In the genomic region with DNA sequence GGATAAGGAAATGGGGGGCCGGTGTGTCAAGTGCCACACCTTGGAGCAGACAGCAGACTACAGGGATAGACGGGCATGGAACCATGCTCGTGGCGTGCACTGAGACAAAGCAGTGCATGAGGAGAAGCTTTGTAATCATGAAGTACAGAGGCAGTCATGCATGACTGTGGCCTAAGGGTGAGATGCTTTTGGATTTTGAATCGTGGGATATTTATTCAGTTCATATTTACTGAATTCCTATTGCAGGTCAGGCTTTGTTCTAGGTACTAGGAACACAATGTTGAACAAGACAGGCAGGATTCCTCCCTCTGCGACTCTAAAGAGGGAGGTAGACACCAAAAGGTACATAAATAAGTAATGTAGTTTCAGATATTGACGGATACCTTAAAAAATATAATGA, we compare ENCODE assay signal across 18 cellular contexts.
"Had no signal": no experiment of that assay in that cellular context is flagged by ENCODE, and none has a peak within 500 bp of the region (broad histone marks: within the 10 kb centered on the region; RNA-seq: fewer than 3 reads in every experiment).

No MANE protein-coding gene starts in this region.

- H3K27ac ChIP-seq: body of pancreas, foreskin keratinocyte, right atrium auricular region, tibial artery, vagina had no signal

- H3K9me3 ChIP-seq: body of pancreas, mucosa of descending colon, right atrium auricular region, tibial artery, vagina had no signal

- H3K4me1 ChIP-seq: right atrium auricular region, tibial artery, vagina had no signal

- H3K36me3 ChIP-seq: right atrium auricular region, tibial artery, vagina had no signal

- H3K4me3 ChIP-seq: body of pancreas, mucosa of descending colon, right atrium auricular region, tibial artery, vagina had no signal

- H3K27me3 ChIP-seq: body of pancreas, foreskin keratinocyte, right atrium auricular region, tibial artery, vagina had no signal

- ATAC-seq: activated CD8-positive, alpha-beta memory T cell treated with anti-CD3 and anti-CD28 coated beads, Interleukin-2, amount 10 ng/mL, durations not matched to agents 7 days and 5 days; body of pancreas; effector memory CD8-positive, alpha-beta T cell; foreskin keratinocyte; mucosa of descending colon had no signal

- DNase-seq: activated B cell treated with CpG ODN at 0.5 μM for 24 hours; activated CD4-positive, alpha-beta memory T cell treated with anti-CD3 and anti-CD28 coated beads, Interleukin-2, amount 10 ng/mL, durations not matched to agents 7 days and 5 days; activated CD4-positive, alpha-beta T cell treated with anti-CD3 and anti-CD28 coated beads for 48 hours; activated CD8-positive, alpha-beta memory T cell treated with anti-CD3 and anti-CD28 coated beads, Interleukin-2, amount 10 ng/mL, durations not matched to agents 7 days and 5 days; activated naive CD4-positive, alpha-beta T cell; activated naive CD8-positive, alpha-beta T cell treated with anti-CD3 and anti-CD28 coated beads for 36 hours; body of pancreas; caudate nucleus; effector memory CD8-positive, alpha-beta T cell; foreskin keratinocyte; mucosa of descending colon; naive B cell; stimulated activated CD4-positive, alpha-beta T cell treated with anti-CD3 and anti-CD28 coated beads, Interleukin-12 subunit alpha, Interleukin-12 subunit beta, amount 100 ng/mL, for 4 hours; stimulated activated CD4-positive, alpha-beta T cell treated with anti-CD3 and anti-CD28 coated beads, Interleukin-1b, Interleukin-23, amount 100 ng/mL, for 48 hours; stimulated activated naive CD4-positive, alpha-beta T cell treated with Interleukin-2 at 50 U/mL for 16 hours; tibial artery had no signal
